In the genomic region with DNA sequence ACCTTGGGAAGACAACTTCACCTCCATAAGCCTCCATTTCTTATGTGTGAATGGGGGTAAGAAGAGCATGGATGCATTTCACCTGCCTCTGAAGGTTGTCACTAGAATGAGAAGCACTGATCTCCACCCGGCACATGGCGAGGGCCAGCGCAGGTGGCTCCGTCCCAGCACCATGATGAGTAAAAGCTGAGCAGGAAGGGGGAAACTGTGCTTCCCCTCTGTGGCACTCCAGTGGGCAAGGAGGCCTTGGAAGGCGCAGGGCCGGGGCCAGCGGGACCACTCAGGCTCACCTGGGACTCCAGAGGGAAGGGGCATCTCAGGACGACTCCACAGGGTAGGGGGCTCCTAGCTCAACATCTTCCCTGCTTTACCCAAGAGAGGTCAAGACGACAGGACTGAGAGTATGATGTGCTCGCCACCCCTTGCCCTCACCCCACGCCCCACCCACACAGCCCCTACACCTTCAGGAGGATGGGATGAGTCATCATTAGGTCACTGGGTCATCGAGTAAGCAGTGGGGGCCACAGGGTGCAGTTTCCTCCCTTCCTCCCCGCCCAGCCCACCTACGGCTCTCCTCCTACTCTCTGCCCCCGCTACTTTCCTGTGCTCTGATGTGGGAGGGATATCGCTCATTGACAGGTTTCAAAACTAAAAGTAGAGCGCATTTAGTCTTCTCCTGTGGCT, we compare ENCODE assay signal across 12 cellular contexts.
DNase-seq lines count a peak whose midpoint lies in the region; ATAC-seq and TF ChIP-seq lines count a peak whose summit lies in the region.
"Had no signal": no experiment of that assay in that cellular context is flagged by ENCODE, and none has a peak within 500 bp of the region (broad histone marks: within the 10 kb centered on the region; RNA-seq: fewer than 3 reads in every experiment).

No MANE protein-coding gene starts in this region.

- no peaks in the 10 kb centered on the region for H3K36me3 Mint-ChIP-seq in CD8-positive, alpha-beta T cell
- no peaks in the 10 kb centered on the region for H3K36me3 Mint-ChIP-seq in IgD-negative memory B cell

- no peak for TF ChIP-seq CTCF in CD8-positive, alpha-beta T cell (IDR thresholded peaks at IDR 0.05)

- peaks cover 70% of the 10 kb centered on the region for H3K4me1 ChIP-seq in CD8-positive, alpha-beta T cell (ENCODE audit: insufficient read depth, low read length)
- H3K4me1 ChIP-seq: right lobe of liver had no signal

- H3K36me3 ChIP-seq in CD8-positive, alpha-beta T cell (ENCODE audit: insufficient read depth, low read length) = no peaks in the 10 kb centered on the region
- H3K36me3 ChIP-seq: Peyer's patch, right lobe of liver had no signal

- H3K27ac ChIP-seq in CD8-positive, alpha-beta T cell (ENCODE audit: low read depth, low read length) = no peak overlapping the region
- H3K27ac ChIP-seq: right lobe of liver had no signal

- no peaks in the 10 kb centered on the region for H3K9me3 ChIP-seq in CD8-positive, alpha-beta T cell (ENCODE audit: low read length)
- H3K9me3 ChIP-seq: Peyer's patch, right lobe of liver had no signal

- H3K4me1 Mint-ChIP-seq in CD8-positive, alpha-beta T cell (ENCODE audit: low read depth) = peaks cover 74% of the 10 kb centered on the region
- peaks cover 49 to 74% (median 59%) of the 10 kb centered on the region in 3 donors for H3K4me1 Mint-ChIP-seq in IgD-negative memory B cell

- peak; percentile 52 for ATAC-seq in CD8-positive, alpha-beta T cell
- ATAC-seq: right lobe of liver had no signal

- intact Hi-C loops in CD8-positive, alpha-beta T cell (cut with DNase I, micrococcal nuclease) = loop anchor here in 1 of 2 experiments (2.0 kb wide), 1 partner anchor 84 kb away; no protein-coding TSS in a partner anchor

- H3K27me3 Mint-ChIP-seq in CD8-positive, alpha-beta T cell (ENCODE audit: low read depth) = no peaks in the 10 kb centered on the region
- H3K27me3 Mint-ChIP-seq in IgD-negative memory B cell = peaks cover 3% of the 10 kb centered on the region

- POLR2A ChIA-PET in CD8-positive, alpha-beta T cell (lab: Charles Lee) = interaction anchor here (1.3 to 1.8 kb wide), 2 partner anchors 26 to 59 kb away, joined by 3 to 4 read pairs; no protein-coding TSS in a partner anchor

- H3K27ac Mint-ChIP-seq in CD8-positive, alpha-beta T cell = peak overlapping the region; percentile 96
- peak overlapping the region in 2 of 3 donors; percentile 3 to 94 for H3K27ac Mint-ChIP-seq in IgD-negative memory B cell

- H3K4me3 ChIP-seq in CD8-positive, alpha-beta T cell (ENCODE audit: low read depth, low read length) = no peak overlapping the region
- H3K4me3 ChIP-seq: right lobe of liver had no signal

- peak in 5 of 7 experiments; percentile 20 to 66 (median 50) for DNase-seq in CD8-positive, alpha-beta T cell
- DNase-seq in activated T-cell treated with anti-CD3 and anti-CD28 coated beads, Interleukin-2, amount 50 U/mL, for 1 hour = peak; percentile 34
- DNase-seq in stimulated activated CD4-positive, alpha-beta T cell treated with anti-CD3 and anti-CD28 coated beads, Interleukin-15, amount 100 ng/mL, for 1 hour (ENCODE audit: low read depth in 1 of 2, low spot score in 1 of 2) = peak; percentile 7 to 53
- DNase-seq in AG20443 (ENCODE audit: low spot score) = no peak
- no peak for DNase-seq in DMS79 treated with DMSO at 0.1 percent for 48 hours (lab: John Stamatoyannopoulos, UW)
- DNase-seq in D341Med (ENCODE audit: low spot score) = no peak
- no peak for DNase-seq in A172 (ENCODE audit: low spot score)
- DNase-seq: C1 segment of cervical spinal cord, erythroblast, Peyer's patch, right lobe of liver had no signal

- H3K27me3 ChIP-seq in CD8-positive, alpha-beta T cell (ENCODE audit: insufficient read depth, low read length) = no peaks in the 10 kb centered on the region
- H3K27me3 ChIP-seq: Peyer's patch, right lobe of liver had no signal

- no peaks in the 10 kb centered on the region for H3K9me3 Mint-ChIP-seq in CD8-positive, alpha-beta T cell
- H3K9me3 Mint-ChIP-seq in IgD-negative memory B cell = no peaks in the 10 kb centered on the region

- peak overlapping the region; percentile 75 for H3K4me3 Mint-ChIP-seq in CD8-positive, alpha-beta T cell
- peak overlapping the region in 2 of 4 donors; percentile 67 to 74 for H3K4me3 Mint-ChIP-seq in IgD-negative memory B cell

- CTCF ChIA-PET in CD8-positive, alpha-beta T cell (lab: Charles Lee) = no interaction called here

Comparison
In these comparisons a context has a peak if more than half of its experiments do, and no peak if none do; other contexts are left out.
1. DNase-seq: peak in CD8-positive, alpha-beta T cell (5 of 7), activated T-cell treated with anti-CD3 and anti-CD28 coated beads, Interleukin-2, amount 50 U/mL, for 1 hour (single experiment) and stimulated activated CD4-positive, alpha-beta T cell treated with anti-CD3 and anti-CD28 coated beads, Interleukin-15, amount 100 ng/mL, for 1 hour (2 of 2); none in AG20443 (single experiment), DMS79 treated with DMSO at 0.1 percent for 48 hours (single experiment), D341Med (single experiment) and A172 (single experiment).